In the genomic region with DNA sequence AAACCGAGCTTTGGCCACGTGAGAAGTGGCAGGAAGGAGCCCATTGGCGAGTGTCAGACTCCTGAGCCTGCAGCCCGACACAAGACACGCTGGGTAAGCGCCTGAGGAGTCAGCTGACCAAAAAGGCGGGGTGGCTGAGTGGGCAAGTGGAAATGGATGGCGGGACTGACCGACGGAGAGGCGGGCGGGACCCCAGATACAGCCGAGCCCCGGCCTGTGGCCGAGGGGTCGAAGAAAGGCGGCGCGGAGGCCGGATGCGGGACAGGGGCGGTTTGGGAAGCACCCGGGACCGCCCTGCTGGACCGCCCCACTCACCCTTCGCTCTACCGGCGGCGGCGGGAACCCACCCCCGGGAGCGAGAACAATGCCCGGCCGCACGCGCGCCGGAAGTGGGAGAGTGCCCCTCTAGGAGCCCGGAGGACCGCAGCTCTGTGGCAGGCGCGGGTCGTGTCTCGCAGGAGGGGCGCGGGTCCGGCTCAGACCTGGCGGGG, we compare ENCODE assay signal across 8 cellular contexts. TPM values are rescaled to one million over a fixed set of nuclear protein-coding genes. Genes with fewer than 3 reads are reported as not detected.
A peak's percentile ranks its signal among the peaks of the same experiment; 100 is the strongest.
DNase-seq lines count a peak whose midpoint lies in the region; ATAC-seq, FAIRE-seq and TF ChIP-seq lines count a peak whose summit lies in the region.

No MANE protein-coding gene starts in this region.

- H3K27ac ChIP-seq in GM12878 (ENCODE audit: control insufficient read depth, insufficient read depth): no peak overlapping the region

- H3K27me3 ChIP-seq in GM12878 (replicated peaks in 1 of 2; ENCODE audit: control insufficient read depth in 2 of 2, insufficient read depth in 2 of 2, low read length in 1 of 2): no peaks in the 10 kb centered on the region

- no peak for TF ChIP-seq EP300 in GM12878 (IDR thresholded peaks at IDR 0.05; ENCODE audit: borderline replicate concordance in 1 of 2, control insufficient read depth in 1 of 2, low read depth in 2 of 2, low read length in 2 of 2)

- no peaks in the 10 kb centered on the region for H3K79me2 ChIP-seq in GM12878 (ENCODE audit: control insufficient read depth, insufficient read depth, low read length)

- peaks cover 25 to 35% of the 10 kb centered on the region in 2 donors for H3K4me1 Mint-ChIP-seq in immature natural killer cell

- no peaks in the 10 kb centered on the region for H3K4me1 ChIP-seq in GM12878 (ENCODE audit: control insufficient read depth, insufficient read depth, low read length)

- peak overlapping the region; percentile 33; the same call in 1 of the 2 replicates for H3K4me2 ChIP-seq in GM12878 (ENCODE audit: control insufficient read depth, insufficient read depth)

- no peak overlapping the region for H3K9ac ChIP-seq in GM12878 (ENCODE audit: control insufficient read depth, insufficient read depth, low read length)

- no peak for TF ChIP-seq RAD21 in GM12878 (IDR thresholded peaks at IDR 0.05; ENCODE audit: insufficient read depth, low read depth, low read length)

- BruUV-seq in GM12878 (replicated peaks; lab: Mats Ljungman, UMichigan): no TSS peak

- peaks cover 2 to 15% (median 3%) of the 10 kb centered on the region in 3 donors for H3K27me3 Mint-ChIP-seq in immature natural killer cell (ENCODE audit: low read depth in 3 of 3)

- POLR2A ChIA-PET in GM12878 (lab: Charles Lee): interaction anchor here (0.6 to 0.7 kb wide), 2 partner anchors 92 to 118 kb away, joined by 3 to 9 read pairs; no protein-coding TSS in a partner anchor

- FAIRE-seq in GM12891 (lab: Jason Lieb, UNC) (no peak), GM12878 (lab: Jason Lieb, UNC) (no peak)

- SMC1A ChIA-PET in GM12878 (lab: Charles Lee; ENCODE audit: uncharacterized antibody, unreplicated experiment): interaction anchor here (1.1 kb wide), 1 partner anchor 17 kb away, joined by 3 read pairs; no protein-coding TSS in a partner anchor

- H3K36me3 Mint-ChIP-seq in immature natural killer cell: peaks cover 0 to 12% (median 4%) of the 10 kb centered on the region in 3 donors

- RAD21 ChIA-PET in GM12878 (lab: Charles Lee; ENCODE audit: unreplicated experiment): no interaction called here

- WGBS in GM12878 (ENCODE audit: insufficient coverage, insufficient replicate concordance, low lambda C conversion rate, missing lambda C conversion rate): 8% methylated on average over 38 of the region's 48 CpGs

- peak overlapping the region; percentile 79 for H2AFZ ChIP-seq in GM12878 (ENCODE audit: control insufficient read depth, low read depth, low read length)

- H3K27ac Mint-ChIP-seq in immature natural killer cell: peak overlapping the region; percentile 92 to 96 (median 94)

- CTCF ChIA-PET in GM12878 (lab: Yijun Ruan, JAX): no interaction called here

- peaks cover 0 to 3% (median 0%) of the 10 kb centered on the region in 6 donors for H3K9me3 Mint-ChIP-seq in immature natural killer cell

- H3K9me3 ChIP-seq in GM12878 (replicated peaks; ENCODE audit: control insufficient read depth, insufficient read depth, low read length): peaks cover 11% of the 10 kb centered on the region; the same call in 2 of the 3 replicates

- DNase-seq in GM12891 (ENCODE audit: insufficient read length, low spot score) (peak; percentile 33), T-helper 9 cell (peak; percentile 53), GM12878 (ENCODE audit: low read depth, low spot score) (no peak), immature natural killer cell (peak; percentile 77 to 78 (median 78)), SHP77 treated with DMSO at 0.1 percent for 48 hours (lab: John Stamatoyannopoulos, UW) (no peak), NK-92 (lab: John Stamatoyannopoulos, UW; ENCODE audit: unreplicated experiment) (no peak)
- DNase-seq in stimulated activated CD4-positive, alpha-beta T cell treated with anti-CD3 and anti-CD28 coated beads, Interleukin-1b, Interleukin-23, amount 100 ng/mL, for 4 hours (ENCODE audit: low read depth in 2 of 2): peak; percentile 67 to 69

- intact Hi-C loops in GM12878 (cut with micrococcal nuclease; ENCODE audit: unreplicated experiment): no loop called here

- peak; percentile 72 for ATAC-seq in HG03135 (IDR thresholded peaks at IDR 0.05; ENCODE audit: unreplicated experiment)
- no peak for ATAC-seq in GM12878

- 0 out of 4 replicates have a peak, but pooled peaks cover 0 to 4% of the 10 kb centered on the region in 2 experiments for H3K36me3 ChIP-seq in GM12878 (ENCODE audit: control insufficient read depth in 2 of 2, insufficient read depth in 2 of 2, low read length in 1 of 2)

- peak overlapping the region; percentile 95 to 98 (median 96) for H3K4me3 Mint-ChIP-seq in immature natural killer cell

- no peaks in the 10 kb centered on the region for H4K20me1 ChIP-seq in GM12878 (ENCODE audit: control insufficient read depth, insufficient read depth)

- in situ Hi-C loops in GM12878 (cut with MboI): no loop called here

- peak overlapping the region; percentile 5; the same call in 1 of the 2 replicates for H3K4me3 ChIP-seq in GM12878

- no peak for TF ChIP-seq POLR2A in GM12891 (IDR thresholded peaks at IDR 0.05; ENCODE audit: low read depth, low read length)
- TF ChIP-seq POLR2A in GM12878 (IDR thresholded peaks at IDR 0.05; ENCODE audit: low read depth, low read length): no peak

- no peak for TF ChIP-seq CTCF in GM12878 (IDR thresholded peaks at IDR 0.05 in 2 of 3, conservative IDR thresholded peaks at IDR 0.05 in 1 of 3; ENCODE audit: control insufficient read depth in 2 of 3, extremely low read depth in 1 of 3, insufficient read depth in 1 of 3, low read depth in 3 of 3, low read length in 3 of 3)

TF ChIP-seq in GM12891, 5 proteins besides CTCF, POLR2A, EP300 and RAD21:
- TF ChIP-seq TAF1 (IDR thresholded peaks at IDR 0.05; ENCODE audit: low read depth, low read length) (no peak), SPI1 (IDR thresholded peaks at IDR 0.05; ENCODE audit: low read depth, low read length) (no peak), POU2F2 (IDR thresholded peaks at IDR 0.05; ENCODE audit: low read depth, low read length) (no peak), POLR2AphosphoS5 (IDR thresholded peaks at IDR 0.05; ENCODE audit: low read depth, low read length) (no peak), PAX5 (IDR thresholded peaks at IDR 0.05; ENCODE audit: insufficient read depth, low read length, severe bottlenecking) (no peak)

TF ChIP-seq in GM12878, 131 proteins besides CTCF, POLR2A, EP300 and RAD21 (continues in another document):
- TF ChIP-seq BHLHE40 (IDR thresholded peaks at IDR 0.05; ENCODE audit: borderline replicate concordance in 1 of 2, low read depth in 2 of 2, low read length in 1 of 2) (peak in 1 of 2 experiments; percentile 57; a peak in 2 of 4 replicates), GABPA (IDR thresholded peaks at IDR 0.05; ENCODE audit: low read depth) (0 out of 2 replicates have a peak, but pooled peaks have one; percentile 36), NFIC (IDR thresholded peaks at IDR 0.05; ENCODE audit: low read depth, low read length) (no peak), SMAD1 (IDR thresholded peaks at IDR 0.05; ENCODE audit: low read depth, partially characterized antibody) (no peak)

RNA-seq across cellular contexts. Expression of gene ZSCAN30, which starts 22.8 kb away (rescaled TPM):
- polyA plus RNA-seq in GM12891 (2012; ENCODE audit: low read depth, missing spikeins): 14.5 TPM
- 77.9 and 85.4 TPM in 2 replicates for total RNA-seq in GM12878 (2013; cell fraction: nucleolus; rRNA removed)
- total RNA-seq in GM12878 (2014; rRNA removed) (15.0 and 17.9 TPM in 2 replicates), GM12878 (2014; rRNA removed; fragmentation: Illumina TruSeq; extraction: Trizol) (12.7 and 15.2 TPM in 2 replicates), GM12878 (2021) (10.5 and 12.3 TPM in 2 replicates)
- 10.1 TPM for polyA plus RNA-seq in GM12878 (2011; ENCODE audit: low read depth)
- polyA plus RNA-seq in GM12878 (2011; rRNA removed) (10.0 and 15.7 TPM in 2 replicates), GM12878 (2014; fragmentation: Illumina TruSeq; extraction: Trizol) (15.7 and 18.8 TPM in 2 replicates), GM12878 (2014; fragmentation: Nextera tagmentation; extraction: Ambion mirVana) (1 to 10 TPM; 2.7 to 3.2 TPM), GM12878 (2014; rRNA removed) (11.9 and 13.6 TPM in 2 replicates), GM12878 (2016; fragmentation: Nextera tagmentation; extraction: Ambion mirVana) (10 to 100 TPM; 10.0 to 10.1 TPM), immature natural killer cell (1 to 10 TPM in 2 of 3 donors, not detected in 1; 3.4 to 4.7 TPM)
- polyA plus RNA-seq in GM12878 (2011; cell fraction: cytosol; rRNA removed): 4.0 and 5.0 TPM in 2 replicates
- polyA plus RNA-seq in GM12878 (2011; cell fraction: nucleus; rRNA removed): 34.7 and 39.1 TPM in 2 replicates
- polyA plus RNA-seq in GM12878 (2012): 12.1 and 15.9 TPM in 2 replicates
- 10.6 and 12.9 TPM in 2 replicates for polyA minus RNA-seq in GM12878 (2011; rRNA and poly(A)+ RNA removed)
- polyA minus RNA-seq in GM12878 (2011; cell fraction: cytosol; rRNA and poly(A)+ RNA removed): 2.7 and 4.2 TPM in 2 replicates
- polyA minus RNA-seq in GM12878 (2011; cell fraction: nucleus; rRNA and poly(A)+ RNA removed): 15.6 and 16.7 TPM in 2 replicates

RNA-seq across cellular contexts. Expression of gene ZNF397, which starts 26.4 kb away (rescaled TPM):
- 6.3 TPM for polyA plus RNA-seq in GM12891 (2012; ENCODE audit: low read depth, missing spikeins)
- 57.9 and 59.1 TPM in 2 replicates for total RNA-seq in GM12878 (2013; cell fraction: nucleolus; rRNA removed)
- total RNA-seq in GM12878 (2014; rRNA removed) (9.9 and 12.9 TPM in 2 replicates), GM12878 (2014; rRNA removed; fragmentation: Illumina TruSeq; extraction: Trizol) (13.3 and 13.9 TPM in 2 replicates), GM12878 (2021) (11.2 and 11.6 TPM in 2 replicates)
- 7.7 TPM for polyA plus RNA-seq in GM12878 (2011; ENCODE audit: low read depth)
- polyA plus RNA-seq in GM12878 (2011; rRNA removed) (12.7 and 17.3 TPM in 2 replicates), GM12878 (2014; fragmentation: Illumina TruSeq; extraction: Trizol) (12.5 and 23.3 TPM in 2 replicates), GM12878 (2014; fragmentation: Nextera tagmentation; extraction: Ambion mirVana) (1 to 10 TPM; 5.2 to 5.3 TPM), GM12878 (2014; rRNA removed) (12.2 and 13.6 TPM in 2 replicates), GM12878 (2016; fragmentation: Nextera tagmentation; extraction: Ambion mirVana) (1 to 10 TPM; 9.3 to 9.9 TPM), immature natural killer cell (1 to 10 TPM; 2.7 to 8.1 (median 4.2) TPM)
- polyA plus RNA-seq in GM12878 (2011; cell fraction: cytosol; rRNA removed): 5.6 and 8.2 TPM in 2 replicates
- 16.0 and 16.7 TPM in 2 replicates for polyA plus RNA-seq in GM12878 (2011; cell fraction: nucleus; rRNA removed)
- polyA plus RNA-seq in GM12878 (2012): 8.1 and 12.3 TPM in 2 replicates
- polyA minus RNA-seq in GM12878 (2011; rRNA and poly(A)+ RNA removed): 9.6 and 11.8 TPM in 2 replicates
- polyA minus RNA-seq in GM12878 (2011; cell fraction: cytosol; rRNA and poly(A)+ RNA removed): 4.1 and 4.3 TPM in 2 replicates
- 18.1 TPM in 2 replicates for polyA minus RNA-seq in GM12878 (2011; cell fraction: nucleus; rRNA and poly(A)+ RNA removed)

Comparison
In these comparisons a context has a peak if more than half of its experiments do, and no peak if none do; other contexts are left out.
1. DNase-seq: peak in GM12891 (single experiment), T-helper 9 cell (single experiment), immature natural killer cell (3 of 3) and stimulated activated CD4-positive, alpha-beta T cell treated with anti-CD3 and anti-CD28 coated beads, Interleukin-1b, Interleukin-23, amount 100 ng/mL, for 4 hours (2 of 2); none in GM12878 (single experiment), SHP77 treated with DMSO at 0.1 percent for 48 hours (single experiment) and NK-92 (single experiment).